20 cellular contexts compared by ENCODE assay signal in the genomic region with DNA sequence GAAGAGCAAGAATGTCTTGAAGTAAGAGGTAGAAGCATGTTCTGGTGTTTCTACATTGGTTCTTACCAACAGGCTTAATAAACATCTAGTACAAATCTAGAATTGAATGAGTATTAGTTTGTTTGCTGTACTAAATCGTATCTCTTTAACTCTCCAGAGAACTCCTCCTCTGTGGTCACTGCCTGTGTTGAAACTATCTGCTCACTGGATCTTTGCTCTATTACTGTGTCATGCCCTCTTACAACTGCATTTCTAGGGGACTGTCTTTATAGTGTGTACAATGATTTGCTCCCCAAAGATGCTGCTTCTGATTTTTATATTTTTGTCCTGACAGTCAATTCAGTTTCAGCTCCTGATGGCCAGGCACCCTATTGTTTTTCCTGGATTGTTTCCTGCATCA.
"Had no signal": no experiment of that assay in that cellular context is flagged by ENCODE, and none has a peak within 500 bp of the region (broad histone marks: within the 10 kb centered on the region; RNA-seq: fewer than 3 reads in every experiment).

No MANE protein-coding gene starts in this region.

- H3K27ac ChIP-seq: HL-60, SK-N-MC had no signal

- H3K4me3 ChIP-seq: SJSA1, SK-N-MC had no signal

- H3K36me3 ChIP-seq: SJSA1 had no signal

- DNase-seq: KBM-7, MM.1S, NCI-H1092 treated with DMSO at 0.1 percent for 48 hours, NCI-H1436, NCI-H187, NCI-H2029, NCI-H2081 treated with DMSO at 0.1 percent for 48 hours, NCI-H2171, NCI-H226, NCI-H446, NCI-H510A, NCI-H524 treated with DMSO at 0.1 percent for 48 hours, NCI-H69, NCI-H774, Right ventricle myocardium superior, RPMI8226, SIG-M5 had no signal

- H3K27me3 ChIP-seq: SJSA1 had no signal
